In the genomic region with DNA sequence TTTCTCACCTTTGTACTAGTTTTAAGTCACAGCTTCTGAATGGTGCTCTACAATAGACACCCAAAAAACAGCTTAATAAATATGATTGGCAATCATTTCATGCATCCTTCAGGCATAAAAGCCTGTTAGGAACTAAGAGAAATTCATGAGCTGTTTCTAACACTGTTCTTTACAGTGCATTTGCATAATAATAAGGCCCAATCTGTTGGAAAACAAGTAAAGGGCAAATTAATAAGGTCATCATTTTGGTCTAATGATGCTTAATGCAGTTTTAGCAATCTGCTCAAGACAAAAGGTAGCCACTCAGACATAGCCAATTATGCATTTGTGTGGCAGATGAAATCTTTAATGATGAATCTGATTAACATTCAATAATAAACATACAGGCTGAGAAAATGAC, we compare ENCODE assay signal across 19 cellular contexts. TPM values are rescaled to one million over a fixed set of nuclear protein-coding genes. Genes with fewer than 3 reads are reported as not detected.
DNase-seq lines count a peak whose midpoint lies in the region; ATAC-seq, FAIRE-seq and TF ChIP-seq lines count a peak whose summit lies in the region.
"Had no signal": no experiment of that assay in that cellular context is flagged by ENCODE, and none has a peak within 500 bp of the region (broad histone marks: within the 10 kb centered on the region; RNA-seq: fewer than 3 reads in every experiment).

No MANE protein-coding gene starts in this region.

- peaks cover 0 to 6% of the 10 kb centered on the region in 2 experiments; a peak in 1 of 4 replicates for H3K4me1 ChIP-seq in SK-N-SH (ENCODE audit: control insufficient read depth in 1 of 2, insufficient read depth in 2 of 2, low read depth in 1 of 2, low read length in 1 of 2)
- H3K4me1 ChIP-seq in astrocyte (ENCODE audit: insufficient read depth, low read length): peaks cover 10% of the 10 kb centered on the region
- H3K4me1 ChIP-seq in neural progenitor cell: no peaks in the 10 kb centered on the region
- no peaks in the 10 kb centered on the region for H3K4me1 ChIP-seq in suprapubic skin
- H3K4me1 ChIP-seq: BLaER1 treated with 17β-estradiol and CSF1 and Interleukin-3, amounts not matched to agents 10 nM and 100 nM had no signal

- peaks cover 2% of the 10 kb centered on the region for H3K9me3 Mint-ChIP-seq in astrocyte (ENCODE audit: unreplicated experiment)
- H3K9me3 Mint-ChIP-seq in neural progenitor cell: peaks cover 10% of the 10 kb centered on the region

- FAIRE-seq in astrocyte (lab: Jason Lieb, UNC): peak; percentile 49
- FAIRE-seq: GM12891, GM18507, HepG2 had no signal

- H3K4me1 Mint-ChIP-seq in astrocyte (ENCODE audit: low read depth, unreplicated experiment): peaks cover 3% of the 10 kb centered on the region
- H3K4me1 Mint-ChIP-seq in neural progenitor cell: no peaks in the 10 kb centered on the region
- H3K4me1 Mint-ChIP-seq: CD8-positive, alpha-beta memory T cell had no signal

- H3K36me3 ChIP-seq in SK-N-SH (replicated peaks in 1 of 2; ENCODE audit: control insufficient read depth in 1 of 2, insufficient read depth in 2 of 2, low read length in 1 of 2): no peaks in the 10 kb centered on the region
- H3K36me3 ChIP-seq in astrocyte (ENCODE audit: insufficient read depth, low read length): no peaks in the 10 kb centered on the region
- no peaks in the 10 kb centered on the region for H3K36me3 ChIP-seq in neural progenitor cell
- H3K36me3 ChIP-seq in suprapubic skin: no peaks in the 10 kb centered on the region
- H3K36me3 ChIP-seq: BLaER1 treated with 17β-estradiol and CSF1 and Interleukin-3, amounts not matched to agents 10 nM and 100 nM had no signal

- H3K27ac Mint-ChIP-seq in astrocyte (ENCODE audit: unreplicated experiment) (no peak overlapping the region), neural progenitor cell (no peak overlapping the region)
- H3K27ac Mint-ChIP-seq: CD8-positive, alpha-beta memory T cell; GM23338 had no signal

- no peaks in the 10 kb centered on the region for H3K27me3 ChIP-seq in SK-N-SH (ENCODE audit: insufficient read depth)
- no peaks in the 10 kb centered on the region for H3K27me3 ChIP-seq in astrocyte (ENCODE audit: insufficient read depth, low read length)
- H3K27me3 ChIP-seq in neural progenitor cell: no peaks in the 10 kb centered on the region
- peaks cover 5% of the 10 kb centered on the region for H3K27me3 ChIP-seq in suprapubic skin
- H3K27me3 ChIP-seq: BLaER1 treated with 17β-estradiol and CSF1 and Interleukin-3, amounts not matched to agents 10 nM and 100 nM had no signal

- TF ChIP-seq CTCF in SK-N-SH (IDR thresholded peaks at IDR 0.05) (no peak), astrocyte (IDR thresholded peaks at IDR 0.05; ENCODE audit: insufficient read depth, low read depth, low read length) (no peak), neural progenitor cell (IDR thresholded peaks at IDR 0.05) (no peak), suprapubic skin (IDR thresholded peaks at IDR 0.05) (no peak)

- no peak for TF ChIP-seq EP300 in SK-N-SH (IDR thresholded peaks at IDR 0.05; ENCODE audit: borderline replicate concordance in 1 of 2, low read depth in 1 of 2, low read length in 1 of 2)
- TF ChIP-seq EP300 in suprapubic skin (IDR thresholded peaks at IDR 0.05): no peak

- H3K9ac ChIP-seq in SK-N-SH (no peak overlapping the region), astrocyte (ENCODE audit: low read length) (no peak overlapping the region), neural progenitor cell (no peak overlapping the region)
- H3K9ac ChIP-seq: BLaER1 treated with 17β-estradiol and CSF1 and Interleukin-3, amounts not matched to agents 10 nM and 100 nM had no signal

- TF ChIP-seq POLR2A in suprapubic skin (IDR thresholded peaks at IDR 0.05): no peak

- peak overlapping the region in 1 of 2 experiments; percentile 37; a peak in 1 of 4 replicates for H3K27ac ChIP-seq in SK-N-SH (ENCODE audit: low read depth in 2 of 2, low read length in 1 of 2)
- H3K27ac ChIP-seq in astrocyte (ENCODE audit: low read depth, low read length): peak overlapping the region; percentile 7
- no peak overlapping the region for H3K27ac ChIP-seq in neural progenitor cell
- H3K27ac ChIP-seq in suprapubic skin: no peak overlapping the region
- H3K27ac ChIP-seq: 22Rv1; BLaER1 treated with 17β-estradiol and CSF1 and Interleukin-3, amounts not matched to agents 10 nM and 100 nM had no signal

- H4K20me1 ChIP-seq in SK-N-SH (ENCODE audit: insufficient read depth) (no peaks in the 10 kb centered on the region), astrocyte (ENCODE audit: insufficient read depth, low read length) (no peaks in the 10 kb centered on the region), neural progenitor cell (ENCODE audit: low read depth) (no peaks in the 10 kb centered on the region)
- H4K20me1 ChIP-seq: BLaER1 treated with 17β-estradiol and CSF1 and Interleukin-3, amounts not matched to agents 10 nM and 100 nM had no signal

- H3K4me3 Mint-ChIP-seq in astrocyte (ENCODE audit: unreplicated experiment): no peak overlapping the region
- no peak overlapping the region for H3K4me3 Mint-ChIP-seq in neural progenitor cell
- H3K4me3 Mint-ChIP-seq: CD8-positive, alpha-beta memory T cell; GM23338 had no signal

- no peak for ATAC-seq in SK-N-SH treated with all-trans-retinoic acid at 6 μM for 48 hours
- ATAC-seq: GM23338, HepG2 had no signal

- no peaks in the 10 kb centered on the region for H3K9me2 ChIP-seq in SK-N-SH

- no peak overlapping the region for H3K4me3 ChIP-seq in SK-N-SH (ENCODE audit: low read depth in 2 of 2, low read length in 1 of 2)
- H3K4me3 ChIP-seq in astrocyte (ENCODE audit: insufficient read depth, low read depth, low read length): no peak overlapping the region
- no peak overlapping the region for H3K4me3 ChIP-seq in neural progenitor cell
- no peak overlapping the region for H3K4me3 ChIP-seq in suprapubic skin
- H3K4me3 ChIP-seq: BLaER1 treated with 17β-estradiol and CSF1 and Interleukin-3, amounts not matched to agents 10 nM and 100 nM; GM23338 had no signal

- no peak for TF ChIP-seq RAD21 in SK-N-SH (IDR thresholded peaks at IDR 0.05; ENCODE audit: low read length)

- no peaks in the 10 kb centered on the region for H3K79me2 ChIP-seq in SK-N-SH (ENCODE audit: insufficient read depth)
- H3K79me2 ChIP-seq in astrocyte (ENCODE audit: insufficient read depth, low read length): no peaks in the 10 kb centered on the region
- no peaks in the 10 kb centered on the region for H3K79me2 ChIP-seq in neural progenitor cell (ENCODE audit: low read depth)

- H2AFZ ChIP-seq in SK-N-SH (ENCODE audit: low read depth): 0 out of 2 replicates have a peak overlapping the region, but pooled peaks have one; percentile 20
- no peak overlapping the region for H2AFZ ChIP-seq in astrocyte (ENCODE audit: low read depth, low read length)
- peak overlapping the region; percentile 1 for H2AFZ ChIP-seq in neural progenitor cell (replicated peaks)
- H2AFZ ChIP-seq: GM23338 had no signal

- H3K4me2 ChIP-seq in SK-N-SH: no peak overlapping the region
- peak overlapping the region; percentile 54 for H3K4me2 ChIP-seq in astrocyte (ENCODE audit: low read length)
- H3K4me2 ChIP-seq in neural progenitor cell: no peak overlapping the region
- H3K4me2 ChIP-seq: BLaER1 treated with 17β-estradiol and CSF1 and Interleukin-3, amounts not matched to agents 10 nM and 100 nM; GM23338 had no signal

- CTCF ChIA-PET in SK-N-SH (lab: Yijun Ruan, JAX): interaction anchor here (1.3 to 1.4 kb wide), 2 partner anchors 11 to 190 kb away, joined by 4 to 5 read pairs; no protein-coding TSS in a partner anchor

- no peak for DNase-seq in SK-N-SH
- DNase-seq in astrocyte (ENCODE audit: low read depth): no peak
- no peak for DNase-seq in neural progenitor cell (ENCODE audit: low spot score)
- DNase-seq in activated CD4-positive, alpha-beta T cell treated with anti-CD3 and anti-CD28 coated beads for 48 hours: no peak
- DNase-seq in suprapubic skin (ENCODE audit: low spot score in 2 of 2): no peak
- DNase-seq in NCI-H1092 treated with DMSO at 0.1 percent for 48 hours (lab: John Stamatoyannopoulos, UW): no peak
- DNase-seq: CD8-positive, alpha-beta memory T cell; COR-L47; DMS 273 treated with DMSO at 0.1 percent for 48 hours; DMS53; DND-41 had no signal

- POLR2A ChIA-PET in SK-N-SH (lab: Yijun Ruan, JAX): no interaction called here

- H3F3A ChIP-seq in SK-N-SH (replicated peaks; ENCODE audit: insufficient read depth) (peaks cover 16% of the 10 kb centered on the region), neural progenitor cell (ENCODE audit: low read depth) (no peaks in the 10 kb centered on the region)

- no peaks in the 10 kb centered on the region for H3K36me3 Mint-ChIP-seq in astrocyte (ENCODE audit: low read depth, unreplicated experiment)
- H3K36me3 Mint-ChIP-seq in neural progenitor cell: no peaks in the 10 kb centered on the region
- H3K36me3 Mint-ChIP-seq: CD8-positive, alpha-beta memory T cell had no signal

- peaks cover 2% of the 10 kb centered on the region for H3K27me3 Mint-ChIP-seq in astrocyte (ENCODE audit: low read depth, unreplicated experiment)
- H3K27me3 Mint-ChIP-seq in neural progenitor cell (ENCODE audit: insufficient read depth, low read depth): no peaks in the 10 kb centered on the region

- H3K9me3 ChIP-seq in SK-N-SH (peaks cover 12% of the 10 kb centered on the region), astrocyte (ENCODE audit: insufficient read depth, low read depth, low read length) (peaks cover 3% of the 10 kb centered on the region), neural progenitor cell (ENCODE audit: low read depth) (peaks cover 4% of the 10 kb centered on the region), suprapubic skin (no peaks in the 10 kb centered on the region)

TF ChIP-seq in SK-N-SH, 30 proteins besides CTCF, POLR2A, EP300 and RAD21 (continues in another document):
- TF ChIP-seq ELF1 (IDR thresholded peaks at IDR 0.05) (no peak), SMC3 (IDR thresholded peaks at IDR 0.05; ENCODE audit: low read depth, low read length) (no peak), GATA2 (CRISPR knock-in tag; IDR thresholded peaks at IDR 0.05) (no peak), FOXM1 (IDR thresholded peaks at IDR 0.05; ENCODE audit: low read depth) (no peak), MXI1 (IDR thresholded peaks at IDR 0.05; ENCODE audit: low read depth, low read length) (no peak)

TF ChIP-seq in SK-N-SH treated with all-trans-retinoic acid at 6 μM for 48 hours, 23 proteins besides CTCF, POLR2A, EP300 and RAD21:
- TF ChIP-seq ZFP3 (CRISPR knock-in tag; IDR thresholded peaks at IDR 0.05): no peak
- TF ChIP-seq ARNTL (CRISPR knock-in tag; IDR thresholded peaks at IDR 0.05; ENCODE audit: borderline replicate concordance, low read depth): no peak
- no peak for TF ChIP-seq TOX (CRISPR knock-in tag; IDR thresholded peaks at IDR 0.05; ENCODE audit: borderline replicate concordance)
- TF ChIP-seq GLIS3 (CRISPR knock-in tag; IDR thresholded peaks at IDR 0.05): no peak
- TF ChIP-seq ISL1 (CRISPR knock-in tag; IDR thresholded peaks at IDR 0.05): no peak

RNA-seq across cellular contexts. Expression of gene NACA2, which starts 55.5 kb away (rescaled TPM):
- not detected in 2 replicates for polyA plus RNA-seq in SK-N-SH (2012; rRNA removed)
- 0.10 TPM in 1 of 2 replicates, not detected in the other for polyA plus RNA-seq in SK-N-SH (2012; cell fraction: cytosol; rRNA removed)
- polyA plus RNA-seq in SK-N-SH (2012; cell fraction: nucleus; rRNA removed): not detected in 2 replicates
- total RNA-seq in astrocyte (not detected in 2 replicates), neural progenitor cell (ENCODE audit: low replicate concordance) (not detected in 2 replicates), suprapubic skin (not detected)
- total RNA-seq: A673; CD8-positive, alpha-beta memory T cell; GM23338; HepG2 had no signal
- polyA plus RNA-seq: CD8-positive, alpha-beta memory T cell had no signal
